ENCODE assay signal across 1 cellular context in the genomic region with DNA sequence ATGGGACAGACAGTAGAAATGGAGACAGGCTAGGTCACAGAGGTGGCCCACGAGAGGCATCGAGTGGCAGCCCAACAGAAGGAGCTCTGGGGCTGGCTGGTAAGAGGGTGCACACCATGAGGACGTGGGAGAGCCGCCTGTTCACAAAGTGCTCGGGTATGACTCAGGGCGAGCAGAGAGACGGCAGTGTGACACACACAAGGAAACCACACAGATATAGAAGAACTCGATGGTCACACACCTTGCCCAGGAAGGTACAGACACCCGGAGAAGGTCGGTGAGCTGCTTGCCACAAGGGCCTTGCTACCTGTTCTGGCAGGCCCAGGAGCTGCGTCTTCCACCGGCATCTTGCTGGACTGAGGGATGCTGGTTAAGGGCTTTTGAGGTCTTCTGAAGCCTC.
TF ChIP-seq lines count a peak whose summit lies in the region.

No MANE protein-coding gene starts in this region.

TF ChIP-seq in HCT116, 20 proteins besides CTCF, POLR2A, EP300 and RAD21 (continued from another document):
- TF ChIP-seq, protein P1, sequence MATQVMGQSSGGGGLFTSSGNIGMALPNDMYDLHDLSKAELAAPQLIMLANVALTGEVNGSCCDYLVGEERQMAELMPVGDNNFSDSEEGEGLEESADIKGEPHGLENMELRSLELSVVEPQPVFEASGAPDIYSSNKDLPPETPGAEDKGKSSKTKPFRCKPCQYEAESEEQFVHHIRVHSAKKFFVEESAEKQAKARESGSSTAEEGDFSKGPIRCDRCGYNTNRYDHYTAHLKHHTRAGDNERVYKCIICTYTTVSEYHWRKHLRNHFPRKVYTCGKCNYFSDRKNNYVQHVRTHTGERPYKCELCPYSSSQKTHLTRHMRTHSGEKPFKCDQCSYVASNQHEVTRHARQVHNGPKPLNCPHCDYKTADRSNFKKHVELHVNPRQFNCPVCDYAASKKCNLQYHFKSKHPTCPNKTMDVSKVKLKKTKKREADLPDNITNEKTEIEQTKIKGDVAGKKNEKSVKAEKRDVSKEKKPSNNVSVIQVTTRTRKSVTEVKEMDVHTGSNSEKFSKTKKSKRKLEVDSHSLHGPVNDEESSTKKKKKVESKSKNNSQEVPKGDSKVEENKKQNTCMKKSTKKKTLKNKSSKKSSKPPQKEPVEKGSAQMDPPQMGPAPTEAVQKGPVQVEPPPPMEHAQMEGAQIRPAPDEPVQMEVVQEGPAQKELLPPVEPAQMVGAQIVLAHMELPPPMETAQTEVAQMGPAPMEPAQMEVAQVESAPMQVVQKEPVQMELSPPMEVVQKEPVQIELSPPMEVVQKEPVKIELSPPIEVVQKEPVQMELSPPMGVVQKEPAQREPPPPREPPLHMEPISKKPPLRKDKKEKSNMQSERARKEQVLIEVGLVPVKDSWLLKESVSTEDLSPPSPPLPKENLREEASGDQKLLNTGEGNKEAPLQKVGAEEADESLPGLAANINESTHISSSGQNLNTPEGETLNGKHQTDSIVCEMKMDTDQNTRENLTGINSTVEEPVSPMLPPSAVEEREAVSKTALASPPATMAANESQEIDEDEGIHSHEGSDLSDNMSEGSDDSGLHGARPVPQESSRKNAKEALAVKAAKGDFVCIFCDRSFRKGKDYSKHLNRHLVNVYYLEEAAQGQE (IDR thresholded peaks at IDR 0.05; ENCODE audit: low read depth), result no peak
- TF ChIP-seq SP1 (IDR thresholded peaks at IDR 0.05; ENCODE audit: low read depth), result no peak
